29 cellular contexts compared by ENCODE assay signal in the genomic region with DNA sequence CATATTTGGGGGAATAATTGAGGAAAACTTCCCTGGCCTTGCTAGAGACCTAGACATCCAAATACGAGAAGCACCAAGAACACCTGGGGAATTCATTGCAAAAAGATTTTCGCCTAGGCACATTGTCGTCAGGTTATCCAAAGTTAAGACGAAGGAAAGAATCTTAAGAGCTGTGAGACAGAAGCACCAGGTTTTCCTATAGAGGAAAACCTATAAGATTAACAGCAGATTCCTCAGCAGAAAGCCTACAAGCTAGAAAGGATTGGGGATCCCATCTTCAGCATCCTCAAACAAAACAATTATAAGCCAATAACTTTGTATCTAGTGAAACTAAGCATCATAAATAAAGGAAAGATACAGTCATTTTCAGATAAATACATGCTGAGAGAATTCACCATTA.
"Had no signal": no experiment of that assay in that cellular context is flagged by ENCODE, and none has a peak within 500 bp of the region (broad histone marks: within the 10 kb centered on the region; RNA-seq: fewer than 3 reads in every experiment).

No MANE protein-coding gene starts in this region.

- H3K36me3 ChIP-seq: prostate gland, uterus had no signal

- H3K27me3 ChIP-seq: neutrophil, pancreas, spleen, suprapubic skin, testis, tibial artery, transverse colon, upper lobe of right lung, uterus had no signal

- H3K4me1 ChIP-seq: pancreas, prostate gland, spleen, suprapubic skin, testis, transverse colon, upper lobe of right lung, uterus had no signal

- DNase-seq: naive thymus-derived CD8-positive, alpha-beta T cell; nephron progenitor cell; nucleus accumbens; pancreas; retina; right cardiac atrium; spleen; stimulated activated CD4-positive, alpha-beta T cell treated with anti-CD3 and anti-CD28 coated beads, Interleukin-12 subunit alpha, Interleukin-12 subunit beta, amount 100 ng/mL, for 4 hours; stimulated activated CD4-positive, alpha-beta T cell treated with anti-CD3 and anti-CD28 coated beads, Interleukin-1b, Interleukin-23, amount 100 ng/mL, for 48 hours; stimulated activated CD4-positive, alpha-beta T cell treated with anti-CD3 and anti-CD28 coated beads, Interleukin-4, amount 100 ng/mL, for 1 hour; stimulated activated CD4-positive, alpha-beta T cell treated with anti-CD3 and anti-CD28 coated beads, Interleukin-4, amount 100 ng/mL, for 4 hours; stimulated activated CD8-positive, alpha-beta memory T cell treated with anti-CD3 and anti-CD28 coated beads, Interleukin-4, amount 100 ng/mL, for 48 hours; stimulated activated naive CD4-positive, alpha-beta T cell; stimulated activated naive CD8-positive, alpha-beta T cell treated with anti-CD3 and anti-CD28 coated beads, Interleukin-15, amount 100 ng/mL, for 72 hours; stimulated activated naive CD8-positive, alpha-beta T cell treated with anti-CD3 and anti-CD28 coated beads, Interleukin-15, Interleukin-2, amounts not matched to agents 100 U/mL and 50 U/mL, for 24 hours; substantia nigra; testis; tibial artery; transverse colon; upper lobe of right lung; uterus had no signal

- ATAC-seq: naive thymus-derived CD8-positive, alpha-beta T cell; natural killer cell treated with Interleukin-12 subunit alpha and Interleukin-12 subunit beta and Interleukin-15 and Interleukin-18, amount 100 ng/mL, for 72 hours; pancreas; right cardiac atrium; sciatic nerve; stimulated activated memory B cell treated with anti-CD40 and anti-IgM and Interleukin-4, amounts not matched to agents 10 μg/mL and 1 μg/mL and 100 μg/mL, for 72 hours; stimulated activated naive CD8-positive, alpha-beta T cell treated with anti-CD3 and anti-CD28 coated beads, Interleukin-15, amount 100 ng/mL, for 72 hours; stimulated activated naive CD8-positive, alpha-beta T cell treated with anti-CD3 and anti-CD28 coated beads, Interleukin-15, Interleukin-2, amounts not matched to agents 100 U/mL and 50 U/mL, for 24 hours; upper lobe of right lung had no signal

- H3K9me3 ChIP-seq: neutrophil, pancreas, prostate gland, spleen, suprapubic skin, testis, tibial artery, transverse colon, upper lobe of right lung, uterus had no signal

- H3K27ac ChIP-seq: neutrophil, pancreas, prostate gland, skin epidermis, spleen, suprapubic skin, testis, tibial artery, transverse colon, upper lobe of right lung, uterus had no signal

- H3K4me3 ChIP-seq: pancreas, prostate gland, skin epidermis, smooth muscle cell, spleen, suprapubic skin, testis, tibial artery, transverse colon, upper lobe of right lung, uterus had no signal

- FAIRE-seq: pancreas had no signal
